In genomic region chr7:155811895-155812761, GRCh38 we compare ENCODE assay signal across 10 cellular contexts. TPM values are rescaled to one million over a fixed set of nuclear protein-coding genes. Genes with fewer than 3 reads are reported as not detected.
A peak's percentile ranks its signal among the peaks of the same experiment; 100 is the strongest.
DNase-seq lines count a peak whose midpoint lies in the region; ATAC-seq and TF ChIP-seq lines count a peak whose summit lies in the region.
"Had no signal": no experiment of that assay in that cellular context is flagged by ENCODE, and none has a peak within 500 bp of the region (broad histone marks: within the 10 kb centered on the region; RNA-seq: fewer than 3 reads in every experiment).

Gene SHH, minus strand, starts transcription at chr7:155812463. Its CDS starts 341 bp downstream, at chr7:155812122.

- H3K4me1 Mint-ChIP-seq in T-helper 1 cell treated with Interleukin-12 subunit alpha and Interleukin-12 subunit beta and Interleukin-4 antibody, amounts not matched to agents 30 μg/mL and 1 μg/mL, for 36 hours (ENCODE audit: low read depth) = peaks cover 15% of the 10 kb centered on the region
- H3K4me1 Mint-ChIP-seq in activated T-helper 2 cell treated with anti-CD3 and anti-CD28 coated beads, Interferon-gamma antibody, Interleukin-2, Interleukin-4, amounts not matched to agents 10 μg/mL and 5 μg/mL and 100 μg/mL, durations not matched to agents 14 hours and 24 hours and 36 hours (ENCODE audit: low read depth) = peaks cover 24% of the 10 kb centered on the region
- peaks cover 25 to 47% of the 10 kb centered on the region in 2 donors for H3K4me1 Mint-ChIP-seq in stimulated activated naive B cell treated with anti-CD40 and anti-IgM and Interleukin-4, amounts not matched to agents 10 μg/mL and 1 μg/mL and 100 μg/mL, for 72 hours

- intact Hi-C loops in activated T-helper 2 cell treated with anti-CD3 and anti-CD28 coated beads, Interferon-gamma antibody, Interleukin-2, Interleukin-4, amounts not matched to agents 10 μg/mL and 5 μg/mL and 100 μg/mL, durations not matched to agents 14 hours and 24 hours and 36 hours (cut with micrococcal nuclease) = loop anchor here (2.0 to 5.0 kb wide), 3 partner anchors 360 to 1879 kb away; no protein-coding TSS in a partner anchor

- ATAC-seq in stimulated activated naive B cell treated with anti-CD40 and anti-IgM and Interleukin-4, amounts not matched to agents 10 μg/mL and 1 μg/mL and 100 μg/mL, for 72 hours (replicated peaks) = no peak
- ATAC-seq in GM18867 (IDR thresholded peaks at IDR 0.05; ENCODE audit: unreplicated experiment) = no peak
- ATAC-seq in HG03521 (IDR thresholded peaks at IDR 0.05; ENCODE audit: unreplicated experiment) = no peak

- DNase-seq in T-helper 1 cell = no peak
- no peak for DNase-seq in activated T-helper 2 cell treated with anti-CD3 and anti-CD28 coated beads, Interferon-gamma antibody, Interleukin-2, Interleukin-4, amounts not matched to agents 10 μg/mL and 5 μg/mL and 100 μg/mL, durations not matched to agents 14 hours and 24 hours and 36 hours (ENCODE audit: low spot score)
- DNase-seq in kidney epithelial cell (ENCODE audit: low read depth) = no peak
- DNase-seq in stimulated activated naive B cell treated with anti-CD40 and anti-IgM and Interleukin-4, amounts not matched to agents 10 μg/mL and 1 μg/mL and 100 μg/mL, for 72 hours = no peak
- DNase-seq in stimulated activated naive CD4-positive, alpha-beta T cell (lab: John Stamatoyannopoulos, UW) = no peak
- DNase-seq: T1000 had no signal

- peak within 1 kb of the TSS; percentile 59 for H3K4me3 ChIP-seq in kidney epithelial cell (ENCODE audit: low read depth, low read length)
- H3K4me3 ChIP-seq: right atrium auricular region had no signal

- H3K4me3 Mint-ChIP-seq in T-helper 1 cell treated with Interleukin-12 subunit alpha and Interleukin-12 subunit beta and Interleukin-4 antibody, amounts not matched to agents 30 μg/mL and 1 μg/mL, for 36 hours = peak within 1 kb of the TSS; percentile 73
- peak within 1 kb of the TSS; percentile 70 for H3K4me3 Mint-ChIP-seq in activated T-helper 2 cell treated with anti-CD3 and anti-CD28 coated beads, Interferon-gamma antibody, Interleukin-2, Interleukin-4, amounts not matched to agents 10 μg/mL and 5 μg/mL and 100 μg/mL, durations not matched to agents 14 hours and 24 hours and 36 hours (ENCODE audit: low read depth)
- H3K4me3 Mint-ChIP-seq in stimulated activated naive B cell treated with anti-CD40 and anti-IgM and Interleukin-4, amounts not matched to agents 10 μg/mL and 1 μg/mL and 100 μg/mL, for 72 hours = peak within 1 kb of the TSS; percentile 75 to 77

- peaks cover 25% of the 10 kb centered on the region for H3K27me3 ChIP-seq in kidney epithelial cell (ENCODE audit: control insufficient read depth, insufficient read depth, low read length)

- H3K36me3 Mint-ChIP-seq in T-helper 1 cell treated with Interleukin-12 subunit alpha and Interleukin-12 subunit beta and Interleukin-4 antibody, amounts not matched to agents 30 μg/mL and 1 μg/mL, for 36 hours (ENCODE audit: low read depth) = no peaks in the 10 kb centered on the region
- no peaks in the 10 kb centered on the region for H3K36me3 Mint-ChIP-seq in activated T-helper 2 cell treated with anti-CD3 and anti-CD28 coated beads, Interferon-gamma antibody, Interleukin-2, Interleukin-4, amounts not matched to agents 10 μg/mL and 5 μg/mL and 100 μg/mL, durations not matched to agents 14 hours and 24 hours and 36 hours (ENCODE audit: low read depth)
- no peaks in the 10 kb centered on the region for H3K36me3 Mint-ChIP-seq in stimulated activated naive B cell treated with anti-CD40 and anti-IgM and Interleukin-4, amounts not matched to agents 10 μg/mL and 1 μg/mL and 100 μg/mL, for 72 hours

- H3K9me3 Mint-ChIP-seq in T-helper 1 cell treated with Interleukin-12 subunit alpha and Interleukin-12 subunit beta and Interleukin-4 antibody, amounts not matched to agents 30 μg/mL and 1 μg/mL, for 36 hours = no peaks in the 10 kb centered on the region
- H3K9me3 Mint-ChIP-seq in activated T-helper 2 cell treated with anti-CD3 and anti-CD28 coated beads, Interferon-gamma antibody, Interleukin-2, Interleukin-4, amounts not matched to agents 10 μg/mL and 5 μg/mL and 100 μg/mL, durations not matched to agents 14 hours and 24 hours and 36 hours = no peaks in the 10 kb centered on the region
- H3K9me3 Mint-ChIP-seq in stimulated activated naive B cell treated with anti-CD40 and anti-IgM and Interleukin-4, amounts not matched to agents 10 μg/mL and 1 μg/mL and 100 μg/mL, for 72 hours = peaks cover 0 to 1% of the 10 kb centered on the region in 2 donors

- no peaks in the 10 kb centered on the region for H3K36me3 ChIP-seq in kidney epithelial cell (ENCODE audit: control insufficient read depth, insufficient read depth, low read length)
- H3K36me3 ChIP-seq: right atrium auricular region had no signal

- H3K27ac Mint-ChIP-seq in T-helper 1 cell treated with Interleukin-12 subunit alpha and Interleukin-12 subunit beta and Interleukin-4 antibody, amounts not matched to agents 30 μg/mL and 1 μg/mL, for 36 hours = no peak within 1 kb of the TSS
- H3K27ac Mint-ChIP-seq in activated T-helper 2 cell treated with anti-CD3 and anti-CD28 coated beads, Interferon-gamma antibody, Interleukin-2, Interleukin-4, amounts not matched to agents 10 μg/mL and 5 μg/mL and 100 μg/mL, durations not matched to agents 14 hours and 24 hours and 36 hours = peak within 1 kb of the TSS; percentile 58
- H3K27ac Mint-ChIP-seq in stimulated activated naive B cell treated with anti-CD40 and anti-IgM and Interleukin-4, amounts not matched to agents 10 μg/mL and 1 μg/mL and 100 μg/mL, for 72 hours = peak within 1 kb of the TSS; percentile 87

- no peak for TF ChIP-seq CTCF in kidney epithelial cell (IDR thresholded peaks at IDR 0.05; ENCODE audit: insufficient read depth, low read length, poor library complexity, severe bottlenecking)

- H3K27me3 Mint-ChIP-seq in T-helper 1 cell treated with Interleukin-12 subunit alpha and Interleukin-12 subunit beta and Interleukin-4 antibody, amounts not matched to agents 30 μg/mL and 1 μg/mL, for 36 hours (ENCODE audit: low read depth) = peaks cover 73% of the 10 kb centered on the region
- peaks cover 62% of the 10 kb centered on the region for H3K27me3 Mint-ChIP-seq in activated T-helper 2 cell treated with anti-CD3 and anti-CD28 coated beads, Interferon-gamma antibody, Interleukin-2, Interleukin-4, amounts not matched to agents 10 μg/mL and 5 μg/mL and 100 μg/mL, durations not matched to agents 14 hours and 24 hours and 36 hours (ENCODE audit: low read depth)
- H3K27me3 Mint-ChIP-seq in stimulated activated naive B cell treated with anti-CD40 and anti-IgM and Interleukin-4, amounts not matched to agents 10 μg/mL and 1 μg/mL and 100 μg/mL, for 72 hours = peaks cover 80 to 87% of the 10 kb centered on the region in 2 donors

RNA-seq across cellular contexts. Expression of gene SHH, which starts in this region (rescaled TPM):
- total RNA-seq in activated T-helper 2 cell treated with anti-CD3 and anti-CD28 coated beads, Interferon-gamma antibody, Interleukin-2, Interleukin-4, amounts not matched to agents 10 μg/mL and 5 μg/mL and 100 μg/mL, durations not matched to agents 14 hours and 24 hours and 36 hours = 0.07 and 0.14 TPM in 2 replicates
- 2.8 and 4.5 TPM in 2 replicates for total RNA-seq in kidney epithelial cell
- total RNA-seq: right atrium auricular region had no signal
